Comparison of ENCODE assay signal across 1 cellular context in genomic region chr6:7201732-7202541, GRCh38.
A peak's percentile ranks its signal among the peaks of the same experiment; 100 is the strongest.
TF ChIP-seq lines count a peak whose summit lies in the region.

No MANE protein-coding gene starts in this region.

TF ChIP-seq in K562, 482 proteins besides CTCF, POLR2A, EP300 and RAD21 (continued from another document and continues in another):
- TF ChIP-seq CHAMP1 (IDR thresholded peaks at IDR 0.05) (no peak), HDAC2 (IDR thresholded peaks at IDR 0.05) (peak; percentile 90), BHLHE40 (IDR thresholded peaks at IDR 0.05; ENCODE audit: low read length) (peak; percentile 93), SAFB2 (IDR thresholded peaks at IDR 0.05; ENCODE audit: borderline replicate concordance, low read depth, low read length, severe bottlenecking) (no peak), ELK1 (CRISPR knock-in tag; IDR thresholded peaks at IDR 0.05) (no peak), ZNF584 (CRISPR knock-in tag; IDR thresholded peaks at IDR 0.05; ENCODE audit: low read depth) (no peak), E2F3 (CRISPR knock-in tag; IDR thresholded peaks at IDR 0.05) (no peak), ARID2 (IDR thresholded peaks at IDR 0.05) (no peak), KLF16 (IDR thresholded peaks at IDR 0.05) (0 out of 2 replicates have a peak, but pooled peaks have one; percentile 28), MIER1 (IDR thresholded peaks at IDR 0.05; ENCODE audit: low read depth) (no peak; the same call in 1 of the 2 replicates), SIN3B (IDR thresholded peaks at IDR 0.05; ENCODE audit: low read depth) (peak; percentile 16; the same call in 1 of the 2 replicates), GABPA (tag; conservative IDR thresholded peaks at IDR 0.05; ENCODE audit: low read depth) (no peak), DACH1 (IDR thresholded peaks at IDR 0.05; ENCODE audit: partially characterized antibody) (no peak), EZH2 (IDR thresholded peaks at IDR 0.05; ENCODE audit: borderline replicate concordance, low read depth, low read length) (no peak), SIN3A (IDR thresholded peaks at IDR 0.05; ENCODE audit: borderline replicate concordance in 2 of 2, control insufficient read depth in 1 of 2, low read depth in 2 of 2, low read length in 2 of 2) (peak in 1 of 2 experiments; percentile 45; a peak in 2 of 4 replicates), MBD2 (IDR thresholded peaks at IDR 0.05; ENCODE audit: borderline replicate concordance, low read depth) (peak; percentile 88; the same call in 1 of the 2 replicates), SUPT5H (IDR thresholded peaks at IDR 0.05) (peak; percentile 91), ZNF134 (CRISPR knock-in tag; conservative IDR thresholded peaks at IDR 0.05) (no peak; the same call in 1 of the 2 replicates), ZNF263 (CRISPR knock-in tag; IDR thresholded peaks at IDR 0.05; ENCODE audit: borderline replicate concordance) (no peak; the same call in 1 of the 2 replicates), ZNF707 (CRISPR knock-in tag; conservative IDR thresholded peaks at IDR 0.05) (0 out of 2 replicates have a peak, but pooled peaks have one; percentile 25), HEY1 (CRISPR knock-in tag; IDR thresholded peaks at IDR 0.05; ENCODE audit: borderline replicate concordance) (no peak), MAX (CRISPR knock-in tag; IDR thresholded peaks at IDR 0.05) (peak; percentile 96), GTF2E2 (tag; IDR thresholded peaks at IDR 0.05) (peak; percentile 85; the same call in 1 of the 2 replicates), HIVEP1 (CRISPR knock-in tag; IDR thresholded peaks at IDR 0.05) (peak; percentile 48; the same call in 1 of the 2 replicates), IFI16 (CRISPR knock-in tag; IDR thresholded peaks at IDR 0.05) (no peak), ZNF212 (CRISPR knock-in tag; IDR thresholded peaks at IDR 0.05) (peak; percentile 66; the same call in 1 of the 2 replicates), GATAD2A (IDR thresholded peaks at IDR 0.05) (peak; percentile 92; the same call in 1 of the 2 replicates), ZNF121 (CRISPR knock-in tag; conservative IDR thresholded peaks at IDR 0.05) (no peak), ARNT (IDR thresholded peaks at IDR 0.05) (peak; percentile 62 to 72; a peak in 2 of 4 replicates), PPARD (CRISPR knock-in tag; IDR thresholded peaks at IDR 0.05) (no peak), AFF4 (CRISPR knock-in tag; IDR thresholded peaks at IDR 0.05) (peak; percentile 85), PYGO2 (tag; IDR thresholded peaks at IDR 0.05) (no peak), TSHZ1 (CRISPR knock-in tag; IDR thresholded peaks at IDR 0.05) (no peak), ZNF197 (CRISPR knock-in tag; IDR thresholded peaks at IDR 0.05; ENCODE audit: low read depth) (peak; percentile 64; the same call in 1 of the 2 replicates)
- TF ChIP-seq, protein P1, sequence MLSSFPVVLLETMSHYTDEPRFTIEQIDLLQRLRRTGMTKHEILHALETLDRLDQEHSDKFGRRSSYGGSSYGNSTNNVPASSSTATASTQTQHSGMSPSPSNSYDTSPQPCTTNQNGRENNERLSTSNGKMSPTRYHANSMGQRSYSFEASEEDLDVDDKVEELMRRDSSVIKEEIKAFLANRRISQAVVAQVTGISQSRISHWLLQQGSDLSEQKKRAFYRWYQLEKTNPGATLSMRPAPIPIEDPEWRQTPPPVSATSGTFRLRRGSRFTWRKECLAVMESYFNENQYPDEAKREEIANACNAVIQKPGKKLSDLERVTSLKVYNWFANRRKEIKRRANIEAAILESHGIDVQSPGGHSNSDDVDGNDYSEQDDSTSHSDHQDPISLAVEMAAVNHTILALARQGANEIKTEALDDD (IDR thresholded peaks at IDR 0.05): peak; percentile 100
- TF ChIP-seq, protein P2, sequence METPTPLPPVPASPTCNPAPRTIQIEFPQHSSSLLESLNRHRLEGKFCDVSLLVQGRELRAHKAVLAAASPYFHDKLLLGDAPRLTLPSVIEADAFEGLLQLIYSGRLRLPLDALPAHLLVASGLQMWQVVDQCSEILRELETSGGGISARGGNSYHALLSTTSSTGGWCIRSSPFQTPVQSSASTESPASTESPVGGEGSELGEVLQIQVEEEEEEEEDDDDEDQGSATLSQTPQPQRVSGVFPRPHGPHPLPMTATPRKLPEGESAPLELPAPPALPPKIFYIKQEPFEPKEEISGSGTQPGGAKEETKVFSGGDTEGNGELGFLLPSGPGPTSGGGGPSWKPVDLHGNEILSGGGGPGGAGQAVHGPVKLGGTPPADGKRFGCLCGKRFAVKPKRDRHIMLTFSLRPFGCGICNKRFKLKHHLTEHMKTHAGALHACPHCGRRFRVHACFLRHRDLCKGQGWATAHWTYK (CRISPR knock-in tag; IDR thresholded peaks at IDR 0.05): peak; percentile 69
- TF ChIP-seq, protein P3, sequence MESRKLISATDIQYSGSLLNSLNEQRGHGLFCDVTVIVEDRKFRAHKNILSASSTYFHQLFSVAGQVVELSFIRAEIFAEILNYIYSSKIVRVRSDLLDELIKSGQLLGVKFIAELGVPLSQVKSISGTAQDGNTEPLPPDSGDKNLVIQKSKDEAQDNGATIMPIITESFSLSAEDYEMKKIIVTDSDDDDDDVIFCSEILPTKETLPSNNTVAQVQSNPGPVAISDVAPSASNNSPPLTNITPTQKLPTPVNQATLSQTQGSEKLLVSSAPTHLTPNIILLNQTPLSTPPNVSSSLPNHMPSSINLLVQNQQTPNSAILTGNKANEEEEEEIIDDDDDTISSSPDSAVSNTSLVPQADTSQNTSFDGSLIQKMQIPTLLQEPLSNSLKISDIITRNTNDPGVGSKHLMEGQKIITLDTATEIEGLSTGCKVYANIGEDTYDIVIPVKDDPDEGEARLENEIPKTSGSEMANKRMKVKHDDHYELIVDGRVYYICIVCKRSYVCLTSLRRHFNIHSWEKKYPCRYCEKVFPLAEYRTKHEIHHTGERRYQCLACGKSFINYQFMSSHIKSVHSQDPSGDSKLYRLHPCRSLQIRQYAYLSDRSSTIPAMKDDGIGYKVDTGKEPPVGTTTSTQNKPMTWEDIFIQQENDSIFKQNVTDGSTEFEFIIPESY (CRISPR knock-in tag; IDR thresholded peaks at IDR 0.05): peak; percentile 75
